ENCODE assay signal across 8 cellular contexts in genomic region chr11:63871962-63872832, GRCh38. TPM values are rescaled to one million over a fixed set of nuclear protein-coding genes. Genes with fewer than 3 reads are reported as not detected.
A peak's percentile ranks its signal among the peaks of the same experiment; 100 is the strongest.
DNase-seq lines count a peak whose midpoint lies in the region; ATAC-seq, FAIRE-seq and TF ChIP-seq lines count a peak whose summit lies in the region.

No MANE protein-coding gene starts in this region.

- FAIRE-seq in pancreas (lab: Jason Lieb, UNC): no peak

- peaks cover 36% of the 10 kb centered on the region for H3K36me3 ChIP-seq in OCI-LY3 (replicated peaks; ENCODE audit: low read depth, low read length)
- H3K36me3 ChIP-seq in adipocyte (ENCODE audit: control insufficient read depth, insufficient read depth, low read length, severe bottlenecking): peaks cover 9% of the 10 kb centered on the region
- H3K36me3 ChIP-seq in pancreas: no peaks in the 10 kb centered on the region

- peak overlapping the region; percentile 15; the same call in 1 of the 2 replicates for H3K4me2 ChIP-seq in OCI-LY3 (ENCODE audit: low read length)

- intact Hi-C loops in Right ventricle myocardium inferior (cut with DNase I): loop anchor here (2.0 kb wide), 2 partner anchors 29 to 67 kb away; partner anchors contain the start of gene NAA40
- intact Hi-C loops in pancreas (cut with DNase I): loop anchor here in 1 of 3 donors (5.0 kb wide), 1 partner anchor 35 kb away; the partner anchor contains the start of gene MARK2

- 4 to 5% methylated on average over 11 of the region's 11 CpGs for WGBS in pancreas, 2 donors

- peak; percentile 22; the same call in 1 of the 2 replicates for TF ChIP-seq CTCF in OCI-LY3 (IDR thresholded peaks at IDR 0.05; ENCODE audit: low read depth, low read length)
- peak; percentile 9 to 39 (median 28) for TF ChIP-seq CTCF in pancreas (IDR thresholded peaks at IDR 0.05)

- no peak overlapping the region for H2AFZ ChIP-seq in OCI-LY3 (ENCODE audit: low read depth, low read length)

- peak; percentile 75 for DNase-seq in DMS79 treated with DMSO at 0.1 percent for 48 hours (lab: John Stamatoyannopoulos, UW)
- peak; percentile 90 for DNase-seq in adipocyte (ENCODE audit: low read depth)
- peak; percentile 84 for DNase-seq in Right ventricle myocardium inferior (ENCODE audit: missing footprints)
- peak; percentile 59 to 92 (median 87) for DNase-seq in pancreas

- peaks cover 89% of the 10 kb centered on the region for H4K20me1 ChIP-seq in OCI-LY3 (ENCODE audit: insufficient read depth, low read length)

- H3K79me2 ChIP-seq in OCI-LY3 (ENCODE audit: low read length): peaks cover 91% of the 10 kb centered on the region

- H3K27ac ChIP-seq in OCI-LY3 (ENCODE audit: low read length): no peak overlapping the region
- H3K27ac ChIP-seq in pancreas: peak overlapping the region; percentile 18 to 78 (median 59)

- H3K27me3 ChIP-seq in OCI-LY3 (ENCODE audit: low read depth, low read length): no peaks in the 10 kb centered on the region
- no peaks in the 10 kb centered on the region for H3K27me3 ChIP-seq in adipocyte (replicated peaks; ENCODE audit: control insufficient read depth, insufficient read depth, low read length)
- no peaks in the 10 kb centered on the region for H3K27me3 ChIP-seq in pancreas

- no peak overlapping the region for H3K4me3 ChIP-seq in OCI-LY3 (ENCODE audit: low read length)
- H3K4me3 ChIP-seq in adipocyte (ENCODE audit: low read length): peak overlapping the region; percentile 17
- no peak overlapping the region for H3K4me3 ChIP-seq in pancreas

- H3K4me1 ChIP-seq in OCI-LY3 (ENCODE audit: low read length) (peaks cover 32% of the 10 kb centered on the region), adipocyte (ENCODE audit: control insufficient read depth, insufficient read depth, low read length) (peaks cover 50% of the 10 kb centered on the region), pancreas (peaks cover 47 to 60% (median 54%) of the 10 kb centered on the region in 3 donors)

- no peaks in the 10 kb centered on the region for H3K9me3 ChIP-seq in OCI-LY3 (ENCODE audit: insufficient read depth, low read length)
- H3K9me3 ChIP-seq in adipocyte (ENCODE audit: control insufficient read depth, low read length): no peaks in the 10 kb centered on the region
- no peaks in the 10 kb centered on the region for H3K9me3 ChIP-seq in pancreas

- ATAC-seq in GM19438 (IDR thresholded peaks at IDR 0.05; ENCODE audit: low read depth, unreplicated experiment) (peak; percentile 90), HG03439 (IDR thresholded peaks at IDR 0.05; ENCODE audit: unreplicated experiment) (peak; percentile 89), Right ventricle myocardium inferior (peak; percentile 96), pancreas (peak; percentile 91 to 95 (median 94)), GM19328 (IDR thresholded peaks at IDR 0.05; ENCODE audit: unreplicated experiment) (no peak)

- no peak overlapping the region for H3K9ac ChIP-seq in OCI-LY3 (ENCODE audit: low read length)
- peak overlapping the region; percentile 57 for H3K9ac ChIP-seq in adipocyte (ENCODE audit: low read length)

RNA-seq across cellular contexts. Expression of gene MARK2, which starts 33.3 kb away (rescaled TPM):
- total RNA-seq in Right ventricle myocardium inferior: 37.4 TPM
- 10 to 100 TPM; 19.0 to 30.8 (median 21.5) TPM for total RNA-seq in pancreas
- polyA plus RNA-seq in pancreas: 10 to 100 TPM; 11.7 to 21.0 TPM

RNA-seq across cellular contexts. Expression of gene RCOR2, which starts 44.8 kb away (rescaled TPM):
- 11.1 TPM for total RNA-seq in Right ventricle myocardium inferior
- total RNA-seq in pancreas: under 1 TPM; 0.37 to 0.79 (median 0.50) TPM
- 1 to 10 TPM; 1.2 to 1.9 TPM for polyA plus RNA-seq in pancreas

RNA-seq across cellular contexts. Expression of gene SPINDOC, which starts 58.9 kb away (rescaled TPM):
- 11.9 TPM for total RNA-seq in Right ventricle myocardium inferior
- 1 to 10 TPM; 2.5 to 7.8 (median 4.3) TPM for total RNA-seq in pancreas
- polyA plus RNA-seq in pancreas: 1 to 10 TPM; 8.0 to 8.3 TPM
